In the genomic region with DNA sequence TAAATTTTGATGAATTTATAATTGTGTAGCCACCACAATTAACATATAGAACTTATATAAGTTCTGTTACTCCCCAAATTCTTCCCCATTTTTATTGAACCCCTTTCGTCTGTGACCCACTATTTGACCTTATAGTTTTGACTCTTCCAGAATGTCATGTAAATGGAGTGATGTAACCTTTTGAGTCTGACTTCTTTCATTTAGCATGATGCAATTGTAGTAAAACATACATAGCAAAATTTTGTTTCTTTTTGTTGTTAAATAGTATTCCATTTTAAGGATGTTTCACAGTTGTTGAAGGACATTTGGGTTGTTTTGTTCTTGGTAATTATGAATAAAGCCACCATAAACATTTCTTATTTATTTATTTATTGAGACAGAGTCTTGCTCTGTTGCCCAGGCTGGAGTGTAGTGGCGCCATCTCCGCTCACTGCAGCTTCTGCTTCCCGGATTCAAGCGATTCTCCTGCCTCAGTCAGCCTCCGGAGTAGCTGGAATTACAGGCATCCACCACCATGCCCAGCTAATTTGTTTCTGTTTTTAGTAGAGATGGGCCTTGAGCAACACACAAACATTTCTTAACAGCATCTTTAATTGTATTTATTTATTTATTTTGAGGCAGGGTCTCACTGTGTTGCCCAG, we compare ENCODE assay signal across 1 cellular context.
TF ChIP-seq lines count a peak whose summit lies in the region.

No MANE protein-coding gene starts in this region.

TF ChIP-seq in HepG2, 621 proteins besides CTCF, POLR2A, EP300 and RAD21 (continued from another document):
- TF ChIP-seq ZBTB33 (CRISPR knock-in tag; IDR thresholded peaks at IDR 0.05) (peak; percentile 63; the same call in 1 of the 2 replicates), NONO (IDR thresholded peaks at IDR 0.05) (no peak), NONO (CRISPR knock-in tag; conservative IDR thresholded peaks at IDR 0.05) (no peak), HDAC6 (IDR thresholded peaks at IDR 0.05; ENCODE audit: low read depth, low read length) (no peak)
